10 cellular contexts compared by ENCODE assay signal in the genomic region with DNA sequence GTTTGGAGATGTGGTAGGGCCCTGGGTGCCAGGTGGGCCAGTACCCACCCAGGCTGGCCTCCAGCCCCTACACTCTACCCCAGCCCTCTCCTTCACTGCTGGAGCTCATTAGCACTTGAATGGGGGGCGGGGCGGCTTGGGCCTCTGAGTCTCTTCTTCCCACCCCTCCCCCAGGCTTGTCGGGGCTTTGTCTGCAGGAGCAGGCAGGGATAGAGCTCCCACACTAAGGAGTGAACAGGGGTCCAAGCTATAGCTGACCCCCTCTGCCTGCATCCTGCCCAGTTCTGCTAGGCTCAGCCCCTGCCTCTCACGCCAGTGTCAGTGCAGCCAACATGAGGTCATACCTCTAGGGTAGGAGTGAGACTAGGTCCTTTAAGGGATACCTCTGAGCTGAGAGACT. TPM values are rescaled to one million over a fixed set of nuclear protein-coding genes. Genes with fewer than 3 reads are reported as not detected.
A peak's percentile ranks its signal among the peaks of the same experiment; 100 is the strongest.
DNase-seq lines count a peak whose midpoint lies in the region; TF ChIP-seq lines count a peak whose summit lies in the region.
"Had no signal": no experiment of that assay in that cellular context is flagged by ENCODE, and none has a peak within 500 bp of the region (broad histone marks: within the 10 kb centered on the region; RNA-seq: fewer than 3 reads in every experiment).

No MANE protein-coding gene starts in this region.

- H3K27ac Mint-ChIP-seq in CD14-positive monocyte (peak overlapping the region; percentile 96 to 98 (median 98)), nephron (peak overlapping the region; percentile 78 to 91 (median 90))

- H3K4me3 Mint-ChIP-seq in CD14-positive monocyte (peak overlapping the region; percentile 66 to 84), nephron (peak overlapping the region; percentile 15 to 72 (median 68))

- peaks cover 0 to 2% (median 0%) of the 10 kb centered on the region in 7 donors for H3K9me3 Mint-ChIP-seq in CD14-positive monocyte
- no peaks in the 10 kb centered on the region for H3K9me3 Mint-ChIP-seq in nephron

- peaks cover 77% of the 10 kb centered on the region for H3K4me1 Mint-ChIP-seq in CD14-positive monocyte
- H3K4me1 Mint-ChIP-seq in nephron, result peaks cover 52% of the 10 kb centered on the region

- H3K27me3 Mint-ChIP-seq in CD14-positive monocyte (ENCODE audit: low read depth in 3 of 3) (peaks cover 0 to 3% (median 1%) of the 10 kb centered on the region in 3 donors), nephron (ENCODE audit: low read depth) (no peaks in the 10 kb centered on the region)

- DNase-seq in CD14-positive monocyte (ENCODE audit: low spot score) (no peak), NCI-H146 (lab: John Stamatoyannopoulos, UW) (peak; percentile 56), NOMO-1 treated with dmso at 0.1 percent for 144 hours (lab: John Stamatoyannopoulos, UW; ENCODE audit: unreplicated experiment) (no peak), medulla oblongata (ENCODE audit: extremely low spot score) (no peak), mesenteric fat pad (ENCODE audit: low spot score) (no peak)
- DNase-seq in activated CD8-positive, alpha-beta memory T cell treated with anti-CD3 and anti-CD28 coated beads, Interleukin-2, amount 50 U/mL, for 4 hours, result no peak
- DNase-seq: EL had no signal

- H3K27ac ChIP-seq in cingulate gyrus (ENCODE audit: low read depth, low read length), result peak overlapping the region; percentile 84

- H3K36me3 Mint-ChIP-seq in CD14-positive monocyte, result peaks cover 33 to 73% of the 10 kb centered on the region in 2 donors
- peaks cover 3% of the 10 kb centered on the region for H3K36me3 Mint-ChIP-seq in nephron (ENCODE audit: low read depth)

- intact Hi-C loops in CD14-positive monocyte (cut with micrococcal nuclease), result no loop called here

- TF ChIP-seq CTCF in CD14-positive monocyte (IDR thresholded peaks at IDR 0.05), result no peak
- TF ChIP-seq CTCF in nephron (IDR thresholded peaks at IDR 0.05; ENCODE audit: unreplicated experiment in 3 of 3), result no peak

RNA-seq across cellular contexts. Expression of a gene that starts 5.2 kb away (rescaled TPM):
- 1,000 to 10,000 TPM in 1 of 2 donors, 100 to 1,000 TPM in 1; 914 to 1,165 TPM for polyA plus RNA-seq in CD14-positive monocyte
- 309 TPM for total RNA-seq in mesenteric fat pad

RNA-seq across cellular contexts. Expression of a gene that starts 27.8 kb away (rescaled TPM):
- not detected for polyA plus RNA-seq in CD14-positive monocyte
- 22.1 TPM for total RNA-seq in mesenteric fat pad

RNA-seq across cellular contexts. Expression of a gene that starts 36.1 kb away (rescaled TPM):
- not detected for polyA plus RNA-seq in CD14-positive monocyte
- 0.39 TPM for total RNA-seq in mesenteric fat pad

RNA-seq across cellular contexts. Expression of a gene that starts 37.7 kb away (rescaled TPM):
- not detected for polyA plus RNA-seq in CD14-positive monocyte
- total RNA-seq in mesenteric fat pad, result not detected
- total RNA-seq: renal cortical epithelial cell had no signal

RNA-seq across cellular contexts. Expression of a gene that starts 49.8 kb away (rescaled TPM):
- polyA plus RNA-seq in CD14-positive monocyte, result not detected
- total RNA-seq in mesenteric fat pad, result not detected
